In genomic region chr19:40962460-40962961, GRCh38 we compare ENCODE assay signal across 20 cellular contexts. TPM values are rescaled to one million over a fixed set of nuclear protein-coding genes. Genes with fewer than 3 reads are reported as not detected.
DNase-seq lines count a peak whose midpoint lies in the region.
"Had no signal": no experiment of that assay in that cellular context is flagged by ENCODE, and none has a peak within 500 bp of the region (broad histone marks: within the 10 kb centered on the region; RNA-seq: fewer than 3 reads in every experiment).

No MANE protein-coding gene starts in this region.

- H3K79me2 ChIP-seq in GM23248 (ENCODE audit: insufficient read depth), result no peaks in the 10 kb centered on the region

- no peak overlapping the region for H3K9ac ChIP-seq in GM23248

- no peaks in the 10 kb centered on the region for H4K20me1 ChIP-seq in GM23248 (ENCODE audit: insufficient read depth)

- H3F3A ChIP-seq in GM23248 (ENCODE audit: insufficient read depth), result no peaks in the 10 kb centered on the region

- H3K4me1 ChIP-seq in GM23248 (ENCODE audit: insufficient read depth), result no peaks in the 10 kb centered on the region

- no peaks in the 10 kb centered on the region for H3K9me2 ChIP-seq in GM23248 (ENCODE audit: insufficient read depth)

- H3K27ac ChIP-seq in GM23248, result no peak overlapping the region
- H3K27ac ChIP-seq: upper lobe of left lung had no signal

- H3K4me2 ChIP-seq in GM23248 (ENCODE audit: unreplicated experiment), result no peak overlapping the region

- H3K27me3 ChIP-seq in GM23248 (replicated peaks; ENCODE audit: insufficient read depth), result peaks cover 5% of the 10 kb centered on the region
- H3K27me3 ChIP-seq: upper lobe of left lung had no signal

- in situ Hi-C loops in GM23248 (cut with MboI), result no loop called here

- H2AFZ ChIP-seq in GM23248, result no peak overlapping the region

- H3K9me3 ChIP-seq in GM23248 (ENCODE audit: low read depth), result no peaks in the 10 kb centered on the region
- H3K9me3 ChIP-seq: upper lobe of left lung had no signal

- DNase-seq in A172 (ENCODE audit: low spot score) (peak; percentile 60), GM23248 (peak; percentile 10), RPMI7951 (ENCODE audit: low read depth) (peak; percentile 79), fibroblast of the conjunctiva (ENCODE audit: low read depth) (peak; percentile 21), activated T-cell treated with anti-CD3 and anti-CD28 coated beads for 4 hours (no peak), mucosa of gallbladder (ENCODE audit: low spot score) (no peak), SIG-M5 treated with dmso at 0.1 percent for 504 hours (lab: John Stamatoyannopoulos, UW; ENCODE audit: unreplicated experiment) (no peak), NCI-H748 (lab: John Stamatoyannopoulos, UW; ENCODE audit: unreplicated experiment) (no peak)
- DNase-seq: activated T-cell treated with anti-CD3 and anti-CD28 coated beads, Interleukin-2, amount 50 U/mL, for 1 hour; CD8-positive, alpha-beta memory T cell; effector memory CD4-positive, alpha-beta T cell; NCI-H1694; NCI-H510A; stimulated activated CD4-positive, alpha-beta T cell treated with anti-CD3 and anti-CD28 coated beads, Interleukin-15, amount 100 ng/mL, for 24 hours; stimulated activated naive CD8-positive, alpha-beta T cell treated with anti-CD3 and anti-CD28 coated beads, Interleukin-15, Interleukin-2, amounts not matched to agents 100 U/mL and 50 U/mL, for 24 hours; upper lobe of left lung had no signal

- H3K36me3 ChIP-seq in GM23248 (ENCODE audit: low read depth), result no peaks in the 10 kb centered on the region
- H3K36me3 ChIP-seq: upper lobe of left lung had no signal

- H3K4me3 ChIP-seq in GM23248, result no peak overlapping the region
- H3K4me3 ChIP-seq: upper lobe of left lung had no signal

- WGBS in GM23248 (ENCODE audit: low coverage in 1 of 2, low lambda C conversion rate in 2 of 2, missing lambda C conversion rate in 2 of 2), 2 experiments, result 44 to 45% methylated on average over 3 of the region's 3 CpGs

RNA-seq across cellular contexts. Expression of gene CYP2B6, which starts 28.6 kb away (rescaled TPM):
- total RNA-seq in A172 (2014; rRNA removed; shearing (Covaris generic)), result not detected in 2 replicates
- total RNA-seq in GM23248 (2014; rRNA removed; shearing (Covaris generic)), result not detected in 2 replicates
- not detected in 2 replicates for polyA plus RNA-seq in GM23248 (2016; fragmentation: Nextera tagmentation; extraction: Ambion mirVana)
- not detected in 2 replicates for total RNA-seq in RPMI7951 (2014; rRNA removed; shearing (Covaris generic))
- total RNA-seq in mucosa of gallbladder, result 16.4 TPM
- total RNA-seq: A673; bronchial epithelial cell; CD8-positive, alpha-beta memory T cell; frontal cortex; pulmonary artery endothelial cell had no signal
- polyA plus RNA-seq: CD8-positive, alpha-beta memory T cell had no signal

Comparison
In these comparisons a context has a peak if more than half of its experiments do, and no peak if none do; other contexts are left out.
1. DNase-seq: peak in A172 (single experiment), GM23248 (single experiment), RPMI7951 (single experiment) and fibroblast of the conjunctiva (single experiment); none in activated T-cell treated with anti-CD3 and anti-CD28 coated beads for 4 hours (single experiment), mucosa of gallbladder (single experiment), SIG-M5 treated with dmso at 0.1 percent for 504 hours (single experiment) and NCI-H748 (single experiment).
2. RNA of gene CYP2B6, which starts 28.6 kb away (total RNA-seq): 16.4 TPM in mucosa of gallbladder (single experiment); not detected in A172, not detected in GM23248 and not detected in RPMI7951; every median in the first group is over 10 times any median in the second.